ENCODE assay signal across 8 cellular contexts in genomic region chr4:112693507-112693906, GRCh38.
"Had no signal": no experiment of that assay in that cellular context is flagged by ENCODE, and none has a peak within 500 bp of the region (broad histone marks: within the 10 kb centered on the region; RNA-seq: fewer than 3 reads in every experiment).

No MANE protein-coding gene starts in this region.

- H3K9ac ChIP-seq: KMS-11 had no signal

- H3K4me3 ChIP-seq: K562 had no signal

- H3K27ac ChIP-seq: HL-60, KMS-11 had no signal

- DNase-seq: IMR-90, KBM-7, KG1 had no signal

- ATAC-seq: HepG2, K562 had no signal

- FAIRE-seq: HepG2, HTR-8/SVneo, K562 had no signal

- H3K4me2 ChIP-seq: KMS-11 had no signal
